18 cellular contexts compared by ENCODE assay signal in the genomic region with DNA sequence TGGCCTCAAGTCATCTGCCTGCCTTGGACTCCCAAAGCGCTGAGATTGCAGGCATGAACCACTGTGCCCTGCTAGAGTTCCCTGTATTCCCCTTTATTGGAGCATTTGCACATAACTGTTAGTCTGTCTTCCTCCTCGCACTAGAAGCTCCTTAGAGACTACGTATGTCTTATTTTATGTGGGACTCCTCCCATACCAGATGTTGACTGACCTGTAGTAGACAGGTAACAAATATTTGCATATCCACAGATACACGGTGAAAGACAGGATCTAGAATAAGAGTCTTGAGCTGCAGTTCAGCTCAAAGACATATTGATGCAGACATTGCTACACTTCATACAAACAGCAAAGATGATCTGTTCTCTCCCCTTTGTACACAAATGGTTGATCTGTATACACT. TPM values are rescaled to one million over a fixed set of nuclear protein-coding genes. Genes with fewer than 3 reads are reported as not detected.
DNase-seq lines count a peak whose midpoint lies in the region; ATAC-seq, FAIRE-seq and TF ChIP-seq lines count a peak whose summit lies in the region.
"Had no signal": no experiment of that assay in that cellular context is flagged by ENCODE, and none has a peak within 500 bp of the region (broad histone marks: within the 10 kb centered on the region; RNA-seq: fewer than 3 reads in every experiment).

No MANE protein-coding gene starts in this region.

- peak; percentile 31 for FAIRE-seq in GM12891 (lab: Jason Lieb, UNC)
- FAIRE-seq: D721Med, G401.6 had no signal

- peaks cover 65% of the 10 kb centered on the region for H3K36me3 Mint-ChIP-seq in activated B cell treated with CpG ODN at 0.5 μM for 24 hours (ENCODE audit: low read depth)
- peaks cover 7% of the 10 kb centered on the region for H3K36me3 Mint-ChIP-seq in MCF 10A (ENCODE audit: insufficient read depth, unreplicated experiment)
- H3K36me3 Mint-ChIP-seq: CD8-positive, alpha-beta T cell had no signal

- H3K4me1 ChIP-seq in trophoblast cell (ENCODE audit: control insufficient read depth in 1 of 2, insufficient read depth in 2 of 2, low read length in 2 of 2) (peaks cover 0 to 3% of the 10 kb centered on the region in 2 experiments), gastrocnemius medialis (peaks cover 5 to 16% of the 10 kb centered on the region in 2 donors)

- no peak overlapping the region for H4K8ac ChIP-seq in trophoblast cell (ENCODE audit: low read depth, low read length)

- no peak overlapping the region for H2BK5ac ChIP-seq in trophoblast cell (ENCODE audit: low read depth, low read length, poor library complexity)

- H2BK120ac ChIP-seq in trophoblast cell (ENCODE audit: insufficient read depth, low read length, poor library complexity), result no peak overlapping the region

- no peak overlapping the region for H2AFZ ChIP-seq in trophoblast cell (ENCODE audit: insufficient read depth, low read length, poor library complexity)

- CTCF ChIA-PET in activated B cell treated with CpG ODN at 0.5 μM for 24 hours (lab: Charles Lee), result interaction anchor here (1.2 kb wide), 1 partner anchor 44 kb away, joined by 3 read pairs; no protein-coding TSS in a partner anchor
- CTCF ChIA-PET in MCF 10A (lab: Yijun Ruan, JAX), result interaction anchor here (0.5 kb wide), 1 partner anchor 168 kb away, joined by 4 read pairs; no protein-coding TSS in a partner anchor

- no peak overlapping the region for H3K4me2 ChIP-seq in trophoblast cell (ENCODE audit: low read length)

- H3K36me3 ChIP-seq in trophoblast cell (ENCODE audit: control insufficient read depth in 1 of 2, insufficient read depth in 2 of 2, low read length in 2 of 2), result peaks cover 4% of the 10 kb centered on the region in 2 experiments
- H3K36me3 ChIP-seq in gastrocnemius medialis, result no peaks in the 10 kb centered on the region

- no peaks in the 10 kb centered on the region for H3K27me3 Mint-ChIP-seq in activated B cell treated with CpG ODN at 0.5 μM for 24 hours
- no peaks in the 10 kb centered on the region for H3K27me3 Mint-ChIP-seq in MCF 10A (ENCODE audit: insufficient read depth, unreplicated experiment)

- no peak for TF ChIP-seq CTCF in 22Rv1 (IDR thresholded peaks at IDR 0.05)
- TF ChIP-seq CTCF in activated B cell treated with CpG ODN at 0.5 μM for 24 hours (IDR thresholded peaks at IDR 0.05), result no peak
- no peak for TF ChIP-seq CTCF in gastrocnemius medialis (IDR thresholded peaks at IDR 0.05 in 4 of 5, conservative IDR thresholded peaks at IDR 0.05 in 1 of 5)
- no peak for TF ChIP-seq CTCF in MCF 10A (IDR thresholded peaks at IDR 0.05; ENCODE audit: unreplicated experiment)

- H3K4me1 Mint-ChIP-seq in activated B cell treated with CpG ODN at 0.5 μM for 24 hours (peaks cover 70% of the 10 kb centered on the region), MCF 10A (ENCODE audit: insufficient read depth, unreplicated experiment) (no peaks in the 10 kb centered on the region)

- H4K91ac ChIP-seq in trophoblast cell (ENCODE audit: low read depth, low read length), result no peak overlapping the region

- DNase-seq in GM12891 (ENCODE audit: insufficient read length, low spot score) (no peak), activated B cell treated with CpG ODN at 0.5 μM for 24 hours (no peak), trophoblast cell (no peak), gastrocnemius medialis (no peak), MCF 10A (ENCODE audit: unreplicated experiment) (no peak), occipital lobe (lab: John Stamatoyannopoulos, UW) (no peak)
- DNase-seq: ACHN; C1 segment of cervical spinal cord; CD8-positive, alpha-beta T cell; COR-L47; DMS153; DMS79 treated with DMSO at 0.1 percent for 48 hours; EL; HCEC 1CT; HFFc6 had no signal

- no peaks in the 10 kb centered on the region for H3K79me2 ChIP-seq in trophoblast cell (ENCODE audit: control insufficient read depth, insufficient read depth, low read length, poor library complexity)

- no peak overlapping the region for H4K12ac ChIP-seq in trophoblast cell (ENCODE audit: low read depth, low read length)

- H2BK12ac ChIP-seq in trophoblast cell (ENCODE audit: low read length), result no peak overlapping the region

- no peak overlapping the region for H3K23ac ChIP-seq in trophoblast cell (ENCODE audit: low read length)

- no peak overlapping the region for H3K9ac ChIP-seq in trophoblast cell (ENCODE audit: low read length)

- in situ Hi-C loops in gastrocnemius medialis (cut with MboI; ENCODE audit: low sequenced_read_pairs in 4 of 4), result no loop called here

- WGBS in trophoblast cell (ENCODE audit: extremely low coverage, insufficient coverage, insufficient read length), result no CpG with 5 or more reads among the region's 4 CpGs

- ATAC-seq in activated B cell treated with CpG ODN at 0.5 μM for 24 hours (ENCODE audit: low read depth) (no peak), gastrocnemius medialis (no peak)
- ATAC-seq: CD8-positive, alpha-beta T cell had no signal

- no TSS peak for BruUV-seq in MCF 10A (replicated peaks; lab: Mats Ljungman, UMichigan)

- H3K18ac ChIP-seq in trophoblast cell (ENCODE audit: low read length), result no peak overlapping the region

- POLR2A ChIA-PET in activated B cell treated with CpG ODN at 0.5 μM for 24 hours (lab: Charles Lee) (interaction anchor here (0.7 kb wide), 1 partner anchor 21 kb away, joined by 3 read pairs; no protein-coding TSS in a partner anchor), MCF 10A (lab: Yijun Ruan, JAX) (interaction anchor here (0.6 to 1.4 kb wide), 4 partner anchors 12 to 986 kb away, joined by 3 to 7 read pairs (median 3); no protein-coding TSS in a partner anchor)

- no peaks in the 10 kb centered on the region for H3K79me1 ChIP-seq in trophoblast cell (ENCODE audit: low read length)

- no peaks in the 10 kb centered on the region for H3K9me3 Mint-ChIP-seq in activated B cell treated with CpG ODN at 0.5 μM for 24 hours
- H3K9me3 Mint-ChIP-seq in MCF 10A (ENCODE audit: unreplicated experiment), result no peaks in the 10 kb centered on the region
- H3K9me3 Mint-ChIP-seq: CD8-positive, alpha-beta T cell; HFFc6 had no signal

- no peak overlapping the region for H2AK5ac ChIP-seq in trophoblast cell (ENCODE audit: low read length)

- H3K4me3 ChIP-seq in trophoblast cell (ENCODE audit: low read depth, low read length), result no peak overlapping the region
- H3K4me3 ChIP-seq in gastrocnemius medialis, result no peak overlapping the region

- H3K27ac Mint-ChIP-seq in activated B cell treated with CpG ODN at 0.5 μM for 24 hours (peak overlapping the region; percentile 75), MCF 10A (ENCODE audit: low read depth, unreplicated experiment) (no peak overlapping the region)
- H3K27ac Mint-ChIP-seq: CD8-positive, alpha-beta T cell; HFFc6 had no signal

- H3K27ac ChIP-seq in 22Rv1 (peak overlapping the region; percentile 57), trophoblast cell (ENCODE audit: low read depth, low read length) (no peak overlapping the region), gastrocnemius medialis (no peak overlapping the region)

- TF ChIP-seq POLR2A in GM12891 (IDR thresholded peaks at IDR 0.05; ENCODE audit: low read depth, low read length) (no peak), gastrocnemius medialis (IDR thresholded peaks at IDR 0.05) (no peak)

- no peak overlapping the region for H3K14ac ChIP-seq in trophoblast cell (ENCODE audit: low read length)

- no peaks in the 10 kb centered on the region for H3K9me3 ChIP-seq in trophoblast cell (ENCODE audit: insufficient read depth, low read depth, low read length)
- H3K9me3 ChIP-seq in gastrocnemius medialis, result no peaks in the 10 kb centered on the region

- peak overlapping the region; percentile 21 for H3K4me3 Mint-ChIP-seq in activated B cell treated with CpG ODN at 0.5 μM for 24 hours
- no peak overlapping the region for H3K4me3 Mint-ChIP-seq in MCF 10A (ENCODE audit: unreplicated experiment)
- H3K4me3 Mint-ChIP-seq: CD8-positive, alpha-beta T cell; HFFc6 had no signal

- intact Hi-C loops in activated B cell treated with CpG ODN at 0.5 μM for 24 hours (cut with micrococcal nuclease) (loop anchor here (5.0 kb wide), 1 partner anchor 42 kb away; the partner anchor contains the start of gene SWAP70), gastrocnemius medialis (cut with DNase I; ENCODE audit: low total_unique reads) (no loop called here), MCF 10A (cut with micrococcal nuclease) (no loop called here)

- H3K27me3 ChIP-seq in trophoblast cell (ENCODE audit: insufficient read depth, low read length) (no peaks in the 10 kb centered on the region), gastrocnemius medialis (no peaks in the 10 kb centered on the region)

- peak overlapping the region; percentile 2 for H3K4ac ChIP-seq in trophoblast cell (ENCODE audit: low read depth, low read length)

TF ChIP-seq in GM12891, 5 proteins besides CTCF, POLR2A, EP300 and RAD21:
- no peak for TF ChIP-seq SPI1 (IDR thresholded peaks at IDR 0.05; ENCODE audit: low read depth, low read length)
- TF ChIP-seq POLR2AphosphoS5 (IDR thresholded peaks at IDR 0.05; ENCODE audit: low read depth, low read length), result no peak

RNA-seq across cellular contexts. Expression of gene SWAP70, which starts 40.7 kb away (rescaled TPM):
- polyA plus RNA-seq in GM12891 (2012; ENCODE audit: low read depth, missing spikeins), result 25.1 TPM
- 277 and 288 TPM in 2 replicates for total RNA-seq in activated B cell treated with CpG ODN at 0.5 μM for 24 hours
- polyA plus RNA-seq in trophoblast cell (2013), result 70.7 and 73.1 TPM in 2 replicates
- 10 to 100 TPM in 1 of 4 donors, 1 to 10 TPM in 3; 6.5 to 14.4 (median 9.1) TPM for total RNA-seq in gastrocnemius medialis
- 13.0 and 24.2 TPM in 2 replicates for total RNA-seq in MCF 10A (2022)
- total RNA-seq in occipital lobe, result 13.7 TPM

Comparison
In these comparisons a context has a peak if more than half of its experiments do, and no peak if none do; other contexts are left out.
1. RNA of gene SWAP70, which starts 40.7 kb away (total RNA-seq): 277 to 288 TPM in activated B cell treated with CpG ODN at 0.5 μM for 24 hours; 13.7 TPM in occipital lobe (single experiment), 13.0 to 24.2 TPM in MCF 10A and 6.5 to 14.4 TPM in gastrocnemius medialis; every median in the first group is over 10 times any median in the second.